Comparison of ENCODE assay signal across 8 cellular contexts in genomic region chr10:46786518-46787320, GRCh38.
DNase-seq lines count a peak whose midpoint lies in the region; ATAC-seq and TF ChIP-seq lines count a peak whose summit lies in the region.
"Not testable (repeated sequence)": the region's sequence is repeated elsewhere in the genome, so short reads cannot be mapped to it uniquely, and the experiment has no call there.

No MANE protein-coding gene starts in this region.

- H3K4me3 ChIP-seq in HUES48 (ENCODE audit: low read depth, low read length) (peak overlapping the region; percentile 89), OCI-LY7 (ENCODE audit: low read depth, low read length, poor library complexity, severe bottlenecking) (peak overlapping the region; percentile 67)

- intact Hi-C loops in OCI-LY7 (cut with micrococcal nuclease; ENCODE audit: unreplicated experiment): not testable (repeated sequence)

- CTCF ChIA-PET in OCI-LY7 (lab: Charles Lee; ENCODE audit: unreplicated experiment): not testable (repeated sequence)

- H3K27me3 Mint-ChIP-seq in activated T-cell treated with anti-CD3 and anti-CD28 coated beads, Interleukin-2, amount 50 U/mL, for 24 hours: not testable (repeated sequence)

- H3K36me3 ChIP-seq in HUES48 (ENCODE audit: control insufficient read depth, insufficient read depth, low read length); OCI-LY7 (ENCODE audit: insufficient read depth, low read length): not testable (repeated sequence)

- H3K27ac ChIP-seq in HUES48 (ENCODE audit: low read depth, low read length): peak overlapping the region; percentile 81
- not testable (repeated sequence) for H3K27ac ChIP-seq in OCI-LY7 (ENCODE audit: low read depth, low read length, poor library complexity, severe bottlenecking)

- H3K4me3 Mint-ChIP-seq in activated T-cell treated with anti-CD3 and anti-CD28 coated beads, Interleukin-2, amount 50 U/mL, for 24 hours: peak overlapping the region; percentile 88

- TF ChIP-seq CTCF in OCI-LY7 (conservative IDR thresholded peaks at IDR 0.05; ENCODE audit: low read length): not testable (repeated sequence)

- peak overlapping the region; percentile 72 for H2AFZ ChIP-seq in OCI-LY7 (ENCODE audit: low read length)

- H3K9me3 Mint-ChIP-seq in activated T-cell treated with anti-CD3 and anti-CD28 coated beads, Interleukin-2, amount 50 U/mL, for 24 hours: not testable (repeated sequence)

- H3K9me3 ChIP-seq in HUES48 (ENCODE audit: control insufficient read depth, insufficient read depth, low read length); OCI-LY7 (ENCODE audit: low read length): not testable (repeated sequence)

- H3K9ac ChIP-seq in HUES48 (ENCODE audit: low read depth, low read length): peak overlapping the region; percentile 89

- peaks cover 14% of the 10 kb centered on the region for H3K4me1 Mint-ChIP-seq in activated T-cell treated with anti-CD3 and anti-CD28 coated beads, Interleukin-2, amount 50 U/mL, for 24 hours (ENCODE audit: low read depth)

- BruUV-seq in OCI-LY7 (replicated peaks; lab: Mats Ljungman, UMichigan): not testable (repeated sequence)

- peak overlapping the region; percentile 57 for H3K4me2 ChIP-seq in OCI-LY7 (ENCODE audit: low read length)

- POLR2A ChIA-PET in OCI-LY7 (lab: Charles Lee): not testable (repeated sequence)

- H3K36me3 Mint-ChIP-seq in activated T-cell treated with anti-CD3 and anti-CD28 coated beads, Interleukin-2, amount 50 U/mL, for 24 hours (ENCODE audit: low read depth): not testable (repeated sequence)

- H3K27ac Mint-ChIP-seq in activated T-cell treated with anti-CD3 and anti-CD28 coated beads, Interleukin-2, amount 50 U/mL, for 24 hours: peak overlapping the region; percentile 89

- ATAC-seq in GM21381 (IDR thresholded peaks at IDR 0.05; ENCODE audit: unreplicated experiment) (peak; percentile 77), esophagus mucosa (peak; percentile 94)

- H3K9me2 ChIP-seq in OCI-LY7 (ENCODE audit: insufficient read depth, low read length): not testable (repeated sequence)

- not testable (repeated sequence) for H4K20me1 ChIP-seq in OCI-LY7 (ENCODE audit: insufficient read depth, low read length)

- H3K4me1 ChIP-seq in HUES48 (ENCODE audit: control insufficient read depth, insufficient read depth, low read length); OCI-LY7 (ENCODE audit: insufficient read depth, low read length, poor library complexity, severe bottlenecking): not testable (repeated sequence)

- H3K27me3 ChIP-seq in HUES48 (ENCODE audit: control insufficient read depth, insufficient read depth, low read length): not testable (repeated sequence)

- DNase-seq in COLO668 (lab: John Stamatoyannopoulos, UW; ENCODE audit: unreplicated experiment): peak; percentile 53
- DNase-seq in OCI-LY7 (ENCODE audit: low spot score): peak; percentile 49
- peak; percentile 82 for DNase-seq in activated T-cell treated with anti-CD3 and anti-CD28 coated beads, Interleukin-2, amount 50 U/mL, for 24 hours
- DNase-seq in midbrain (lab: John Stamatoyannopoulos, UW): peak; percentile 33
- peak; percentile 61 to 65 (median 63) for DNase-seq in stimulated activated CD4-positive, alpha-beta T cell treated with anti-CD3 and anti-CD28 coated beads, TNF-alpha, amount 100 ng/mL, for 48 hours (ENCODE audit: low read depth in 3 of 3)

- H3K79me2 ChIP-seq in OCI-LY7 (ENCODE audit: insufficient read depth, low read depth, low read length): not testable (repeated sequence)
